ENCODE assay signal across 8 cellular contexts in genomic region chr12:89863968-89864367, GRCh38.
A peak's percentile ranks its signal among the peaks of the same experiment; 100 is the strongest.
DNase-seq lines count a peak whose midpoint lies in the region; ATAC-seq lines count a peak whose summit lies in the region.

No MANE protein-coding gene starts in this region.

- H3K4me1 Mint-ChIP-seq in CD4-positive, CD25-positive, alpha-beta regulatory T cell: peaks cover 20 to 64% (median 51%) of the 10 kb centered on the region in 4 donors

- H3K4me1 ChIP-seq in CD4-positive, CD25-positive, alpha-beta regulatory T cell (ENCODE audit: control insufficient read depth, insufficient read depth, low read length, poor library complexity, severe bottlenecking): peaks cover 42% of the 10 kb centered on the region

- H3K27ac Mint-ChIP-seq in CD4-positive, CD25-positive, alpha-beta regulatory T cell: peak overlapping the region; percentile 91 to 99 (median 98)

- peak in 2 of 3 donors; percentile 6 to 61 for DNase-seq in CD4-positive, CD25-positive, alpha-beta regulatory T cell
- peak; percentile 70 for DNase-seq in NOMO-1 treated with DMSO at 0.1 percent for 48 hours (lab: John Stamatoyannopoulos, UW; ENCODE audit: unreplicated experiment)
- peak; percentile 16 for DNase-seq in iPS DF 4.7 (ENCODE audit: extremely low read depth, low spot score)
- DNase-seq in left colon: no peak
- no peak for DNase-seq in NCI-H1105 (lab: John Stamatoyannopoulos, UW)
- no peak for DNase-seq in activated gamma-delta T cell (lab: John Stamatoyannopoulos, UW)
- DNase-seq in substantia nigra (lab: John Stamatoyannopoulos, UW): no peak

- H3K9me3 ChIP-seq in CD4-positive, CD25-positive, alpha-beta regulatory T cell (ENCODE audit: control insufficient read depth in 2 of 2, low read length in 2 of 2): no peaks in the 10 kb centered on the region

- no peaks in the 10 kb centered on the region for H3K27me3 ChIP-seq in CD4-positive, CD25-positive, alpha-beta regulatory T cell (ENCODE audit: control insufficient read depth, insufficient read depth, low read length)

- H3K4me3 ChIP-seq in CD4-positive, CD25-positive, alpha-beta regulatory T cell (ENCODE audit: low read depth, low read length): peak overlapping the region; percentile 72

- ATAC-seq in CD4-positive, CD25-positive, alpha-beta regulatory T cell (ENCODE audit: low read depth in 2 of 2): peak; percentile 26 to 38
- ATAC-seq in GM21619 (IDR thresholded peaks at IDR 0.05; ENCODE audit: unreplicated experiment) (peak; percentile 24), left colon (no peak)

- H3K9me3 Mint-ChIP-seq in CD4-positive, CD25-positive, alpha-beta regulatory T cell: peaks cover 0 to 5% (median 0%) of the 10 kb centered on the region in 7 donors

- peak overlapping the region; percentile 92 for H3K27ac ChIP-seq in CD4-positive, CD25-positive, alpha-beta regulatory T cell (ENCODE audit: insufficient read depth, low read length, poor library complexity, severe bottlenecking)
- no peak overlapping the region for H3K27ac ChIP-seq in substantia nigra (ENCODE audit: low read depth, low read length, poor library complexity, severe bottlenecking)

- intact Hi-C loops in left colon (cut with DNase I, micrococcal nuclease): no loop called here

- H3K4me3 Mint-ChIP-seq in CD4-positive, CD25-positive, alpha-beta regulatory T cell: peak overlapping the region; percentile 59 to 85 (median 74)

- H3K36me3 ChIP-seq in CD4-positive, CD25-positive, alpha-beta regulatory T cell (ENCODE audit: control insufficient read depth, insufficient read depth, low read length): no peaks in the 10 kb centered on the region

- H3K27me3 Mint-ChIP-seq in CD4-positive, CD25-positive, alpha-beta regulatory T cell: no peaks in the 10 kb centered on the region

- H3K36me3 Mint-ChIP-seq in CD4-positive, CD25-positive, alpha-beta regulatory T cell: no peaks in the 10 kb centered on the region

Comparison
In these comparisons a context has a peak if more than half of its experiments do, and no peak if none do; other contexts are left out.
1. DNase-seq: peak in CD4-positive, CD25-positive, alpha-beta regulatory T cell (2 of 3), NOMO-1 treated with DMSO at 0.1 percent for 48 hours (single experiment) and iPS DF 4.7 (single experiment); none in left colon (0 of 2), NCI-H1105 (single experiment), activated gamma-delta T cell (single experiment) and substantia nigra (0 of 49).